In the genomic region with DNA sequence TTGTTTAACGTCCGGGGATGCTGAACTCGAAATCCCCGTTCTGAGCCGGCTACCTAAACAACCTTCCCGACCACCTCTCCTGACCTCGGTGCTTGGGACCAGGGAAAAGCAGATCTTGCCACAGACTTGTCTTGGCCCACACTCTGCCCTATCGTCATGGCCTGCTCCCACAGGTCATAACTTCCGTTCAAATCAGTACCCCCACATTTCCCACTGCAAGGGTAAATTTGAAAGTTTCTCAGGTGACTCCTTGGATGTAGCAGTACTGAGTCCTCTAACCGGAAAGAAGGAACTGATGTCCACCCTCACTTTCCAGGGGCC, we compare ENCODE assay signal across 8 cellular contexts. TPM values are rescaled to one million over a fixed set of nuclear protein-coding genes. Genes with fewer than 3 reads are reported as not detected.
DNase-seq lines count a peak whose midpoint lies in the region; ATAC-seq and TF ChIP-seq lines count a peak whose summit lies in the region.

No MANE protein-coding gene starts in this region.

- peak; percentile 1 for ATAC-seq in stimulated activated naive CD8-positive, alpha-beta T cell treated with anti-CD3 and anti-CD28 coated beads, Interleukin-15, Interleukin-2, amounts not matched to agents 100 U/mL and 50 U/mL, for 24 hours
- no peak for ATAC-seq in GM18868 (IDR thresholded peaks at IDR 0.05; ENCODE audit: unreplicated experiment)

- peaks cover 0 to 31% of the 10 kb centered on the region in 2 donors for H3K4me1 ChIP-seq in right atrium auricular region

- no peaks in the 10 kb centered on the region for H3K27me3 ChIP-seq in WERI-Rb-1 (ENCODE audit: insufficient read depth, low read depth, severe bottlenecking)
- no peaks in the 10 kb centered on the region for H3K27me3 ChIP-seq in right atrium auricular region

- DNase-seq in activated naive CD4-positive, alpha-beta T cell (lab: John Stamatoyannopoulos, UW): no peak
- DNase-seq in WERI-Rb-1: no peak
- DNase-seq in right atrium auricular region (ENCODE audit: low spot score): no peak
- DNase-seq in stimulated activated naive CD8-positive, alpha-beta T cell treated with anti-CD3 and anti-CD28 coated beads, Interleukin-15, Interleukin-2, amounts not matched to agents 100 U/mL and 50 U/mL, for 24 hours: no peak
- DNase-seq in ecto neural progenitor cell (ENCODE audit: low spot score): no peak
- no peak for DNase-seq in hypothalamus (lab: John Stamatoyannopoulos, UW)

- H3K27ac ChIP-seq in WERI-Rb-1: peak overlapping the region; percentile 60
- peak overlapping the region; percentile 83 to 86 for H3K27ac ChIP-seq in right atrium auricular region

- H3K36me3 ChIP-seq in WERI-Rb-1: peaks cover 59% of the 10 kb centered on the region
- peaks cover 41% of the 10 kb centered on the region for H3K36me3 ChIP-seq in right atrium auricular region

- H3K9me3 ChIP-seq in WERI-Rb-1 (ENCODE audit: severe bottlenecking): no peaks in the 10 kb centered on the region
- H3K9me3 ChIP-seq in right atrium auricular region: no peaks in the 10 kb centered on the region

- no peaks in the 10 kb centered on the region for H3K9me3 Mint-ChIP-seq in activated naive CD4-positive, alpha-beta T cell treated with anti-CD3 and anti-CD28 coated beads, Interleukin-2, amount 50 U/mL, for 24 hours

- TF ChIP-seq CTCF in WERI-Rb-1 (IDR thresholded peaks at IDR 0.05; ENCODE audit: low read depth, low read length) (no peak), right atrium auricular region (IDR thresholded peaks at IDR 0.05) (no peak)

- H3K4me3 ChIP-seq in WERI-Rb-1 (ENCODE audit: low read depth, low read length) (peak overlapping the region; percentile 40), right atrium auricular region (peak overlapping the region; percentile 35 to 81)

- H3K27me3 Mint-ChIP-seq in activated naive CD4-positive, alpha-beta T cell treated with anti-CD3 and anti-CD28 coated beads, Interleukin-2, amount 50 U/mL, for 24 hours: no peaks in the 10 kb centered on the region

- H3K4me1 Mint-ChIP-seq in activated naive CD4-positive, alpha-beta T cell treated with anti-CD3 and anti-CD28 coated beads, Interleukin-2, amount 50 U/mL, for 24 hours: peaks cover 53% of the 10 kb centered on the region

- H3K4me3 Mint-ChIP-seq in activated naive CD4-positive, alpha-beta T cell treated with anti-CD3 and anti-CD28 coated beads, Interleukin-2, amount 50 U/mL, for 24 hours: peak overlapping the region; percentile 94

- H3K36me3 Mint-ChIP-seq in activated naive CD4-positive, alpha-beta T cell treated with anti-CD3 and anti-CD28 coated beads, Interleukin-2, amount 50 U/mL, for 24 hours: peaks cover 17% of the 10 kb centered on the region

- H3K27ac Mint-ChIP-seq in activated naive CD4-positive, alpha-beta T cell treated with anti-CD3 and anti-CD28 coated beads, Interleukin-2, amount 50 U/mL, for 24 hours: peak overlapping the region; percentile 99

RNA-seq across cellular contexts. Expression of gene RBM23, which starts 0.6 kb away (rescaled TPM):
- 100 to 1,000 TPM in 1 of 2 donors, 10 to 100 TPM in 1; 76.5 to 774 TPM for total RNA-seq in right atrium auricular region

RNA-seq across cellular contexts. Expression of gene PRMT5, which starts 9.6 kb away (rescaled TPM):
- 10 to 100 TPM; 23.3 to 55.1 TPM for total RNA-seq in right atrium auricular region

RNA-seq across cellular contexts. Expression of gene REM2, which starts 36.5 kb away (rescaled TPM):
- not detected for total RNA-seq in right atrium auricular region

RNA-seq across cellular contexts. Expression of gene HAUS4, which starts 37.3 kb away (rescaled TPM):
- total RNA-seq in right atrium auricular region: 10 to 100 TPM; 25.8 to 28.7 TPM

RNA-seq across cellular contexts. Expression of gene LRP10, which starts 48.0 kb away (rescaled TPM):
- total RNA-seq in right atrium auricular region: 100 to 1,000 TPM in 1 of 2 donors, 10 to 100 TPM in 1; 54.2 to 144 TPM
